In the genomic region with DNA sequence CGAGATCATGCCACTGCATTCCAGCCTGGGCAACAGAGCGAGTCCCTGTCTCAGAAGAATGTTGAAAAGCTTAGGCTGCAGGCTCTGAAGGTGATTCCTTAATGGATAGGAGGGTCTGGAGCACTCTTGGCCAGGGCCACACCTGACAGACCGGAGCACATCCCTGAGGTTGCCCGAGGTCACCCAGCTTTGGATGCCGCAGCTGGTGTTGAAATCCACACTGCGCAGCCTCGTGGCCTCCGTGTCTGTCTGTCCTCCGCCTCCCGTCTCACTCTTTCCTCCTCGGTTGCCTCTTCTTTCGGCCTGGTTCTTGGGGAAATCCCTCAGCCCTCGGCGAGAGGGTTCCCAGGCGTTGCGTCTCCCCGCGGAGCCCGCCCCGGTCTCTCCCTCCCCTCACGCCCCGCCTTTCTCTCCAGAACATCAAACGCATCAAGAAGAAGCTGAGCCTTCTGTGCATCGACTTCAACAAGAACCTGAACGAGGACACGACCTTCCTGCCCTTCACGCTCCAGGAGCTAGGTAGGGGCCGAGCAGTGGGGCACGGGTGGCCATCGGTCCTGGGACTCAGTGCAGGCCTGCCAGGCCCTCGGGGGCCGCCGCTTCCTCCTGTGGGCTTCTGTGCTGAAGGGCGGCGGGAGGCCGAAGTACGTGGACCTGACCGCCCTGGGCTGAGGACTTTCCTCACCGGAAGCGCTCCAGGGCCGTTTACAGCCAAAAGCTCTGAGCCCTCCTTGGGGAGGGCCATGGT, we compare ENCODE assay signal across 26 cellular contexts.
"Had no signal": no experiment of that assay in that cellular context is flagged by ENCODE, and none has a peak within 500 bp of the region (broad histone marks: within the 10 kb centered on the region; RNA-seq: fewer than 3 reads in every experiment).

No MANE protein-coding gene starts in this region.

- H3K36me3 ChIP-seq: pancreas, prostate gland had no signal

- H3K4me3 Mint-ChIP-seq: activated CD4-positive, alpha-beta memory T cell treated with anti-CD3 and anti-CD28 coated beads for 36 hours; activated CD4-positive, alpha-beta T cell treated with anti-CD3 and anti-CD28 coated beads, Interleukin-2, amount 10 ng/mL, durations not matched to agents 24 days and 14 days; activated naive CD4-positive, alpha-beta T cell treated with anti-CD3 and anti-CD28 coated beads, Interleukin-2, amount 10 ng/mL, durations not matched to agents 7 days and 5 days; activated naive CD8-positive, alpha-beta T cell treated with anti-CD3 and anti-CD28 coated beads, Interleukin-2, amount 10 ng/mL, durations not matched to agents 7 days and 5 days; activated T-cell treated with anti-CD3 and anti-CD28 coated beads, Interleukin-2, amount 50 U/mL, for 24 hours; brain; effector memory CD8-positive, alpha-beta T cell; mesothelial cell of epicardium; naive B cell; nephron progenitor cell; T-helper 17 cell had no signal

- ATAC-seq: effector memory CD8-positive, alpha-beta T cell; left lung; T-helper 17 cell had no signal

- H3K27ac ChIP-seq: ascending aorta, left lung, pancreas, prostate gland, tibial nerve had no signal

- FAIRE-seq: pancreas had no signal

- H3K9me3 Mint-ChIP-seq: activated CD4-positive, alpha-beta memory T cell treated with anti-CD3 and anti-CD28 coated beads for 36 hours; activated CD4-positive, alpha-beta T cell treated with anti-CD3 and anti-CD28 coated beads, Interleukin-2, amount 10 ng/mL, durations not matched to agents 24 days and 14 days; activated naive CD4-positive, alpha-beta T cell treated with anti-CD3 and anti-CD28 coated beads, Interleukin-2, amount 10 ng/mL, durations not matched to agents 7 days and 5 days; activated naive CD8-positive, alpha-beta T cell treated with anti-CD3 and anti-CD28 coated beads, Interleukin-2, amount 10 ng/mL, durations not matched to agents 7 days and 5 days; activated T-cell treated with anti-CD3 and anti-CD28 coated beads, Interleukin-2, amount 50 U/mL, for 24 hours; brain; effector memory CD8-positive, alpha-beta T cell; mesothelial cell of epicardium; naive B cell; nephron progenitor cell had no signal

- H3K27me3 Mint-ChIP-seq: activated CD4-positive, alpha-beta memory T cell treated with anti-CD3 and anti-CD28 coated beads for 36 hours; activated CD4-positive, alpha-beta T cell treated with anti-CD3 and anti-CD28 coated beads, Interleukin-2, amount 10 ng/mL, durations not matched to agents 24 days and 14 days; activated naive CD4-positive, alpha-beta T cell treated with anti-CD3 and anti-CD28 coated beads, Interleukin-2, amount 10 ng/mL, durations not matched to agents 7 days and 5 days; activated naive CD8-positive, alpha-beta T cell treated with anti-CD3 and anti-CD28 coated beads, Interleukin-2, amount 10 ng/mL, durations not matched to agents 7 days and 5 days; activated T-cell treated with anti-CD3 and anti-CD28 coated beads, Interleukin-2, amount 50 U/mL, for 24 hours; brain; effector memory CD8-positive, alpha-beta T cell; naive B cell; T-helper 17 cell had no signal

- H3K9me3 ChIP-seq: ascending aorta, gastrocnemius medialis, left lung, pancreas, prostate gland, spleen, tibial nerve had no signal

- H3K27me3 ChIP-seq: ascending aorta, gastrocnemius medialis, left lung, pancreas, spleen, tibial nerve had no signal

- H3K4me3 ChIP-seq: ascending aorta, gastrocnemius medialis, left lung, pancreas, prostate gland, spleen, tibial nerve had no signal

- DNase-seq: activated CD4-positive, alpha-beta memory T cell treated with anti-CD3 and anti-CD28 coated beads for 36 hours; activated CD4-positive, alpha-beta T cell treated with anti-CD3 and anti-CD28 coated beads, Interleukin-2, amount 10 ng/mL, durations not matched to agents 24 days and 14 days; activated CD4-positive, CD25-positive, alpha-beta regulatory T cell treated with anti-CD3 and anti-CD28 coated beads, Interleukin-2, amount 50 U/mL, for 72 hours; activated CD8-positive, alpha-beta memory T cell treated with anti-CD3 and anti-CD28 coated beads, Interleukin-2, amount 50 U/mL, for 48 hours; activated gamma-delta T cell; activated naive CD4-positive, alpha-beta T cell treated with anti-CD3 and anti-CD28 coated beads, Interleukin-2, amount 10 ng/mL, durations not matched to agents 7 days and 5 days; activated naive CD8-positive, alpha-beta T cell treated with anti-CD3 and anti-CD28 coated beads, Interleukin-2, amount 10 ng/mL, durations not matched to agents 7 days and 5 days; activated T-cell treated with anti-CD3 and anti-CD28 coated beads, Interleukin-2, amount 50 U/mL, for 24 hours; caudate nucleus; cortex of kidney; effector memory CD8-positive, alpha-beta T cell; hypothalamus; naive B cell; nephron progenitor cell; spleen; stimulated activated naive CD4-positive, alpha-beta T cell; T-helper 17 cell; T1000 had no signal

- H3K4me1 ChIP-seq: ascending aorta, gastrocnemius medialis, left lung, pancreas, prostate gland, spleen, tibial nerve had no signal

- H3K4me1 Mint-ChIP-seq: activated CD4-positive, alpha-beta T cell treated with anti-CD3 and anti-CD28 coated beads, Interleukin-2, amount 10 ng/mL, durations not matched to agents 24 days and 14 days; activated naive CD4-positive, alpha-beta T cell treated with anti-CD3 and anti-CD28 coated beads, Interleukin-2, amount 10 ng/mL, durations not matched to agents 7 days and 5 days; brain; mesothelial cell of epicardium; nephron progenitor cell had no signal

- H3K27ac Mint-ChIP-seq: activated CD4-positive, alpha-beta memory T cell treated with anti-CD3 and anti-CD28 coated beads for 36 hours; activated CD4-positive, alpha-beta T cell treated with anti-CD3 and anti-CD28 coated beads, Interleukin-2, amount 10 ng/mL, durations not matched to agents 24 days and 14 days; activated naive CD4-positive, alpha-beta T cell treated with anti-CD3 and anti-CD28 coated beads, Interleukin-2, amount 10 ng/mL, durations not matched to agents 7 days and 5 days; activated naive CD8-positive, alpha-beta T cell treated with anti-CD3 and anti-CD28 coated beads, Interleukin-2, amount 10 ng/mL, durations not matched to agents 7 days and 5 days; activated T-cell treated with anti-CD3 and anti-CD28 coated beads, Interleukin-2, amount 50 U/mL, for 24 hours; brain; effector memory CD8-positive, alpha-beta T cell; mesothelial cell of epicardium; naive B cell; nephron progenitor cell; T-helper 17 cell had no signal
